Comparison of ENCODE assay signal across 9 cellular contexts in genomic region chr2:104856973-104857261, GRCh38. TPM values are rescaled to one million over a fixed set of nuclear protein-coding genes. Genes with fewer than 3 reads are reported as not detected.
DNase-seq lines count a peak whose midpoint lies in the region; ATAC-seq, FAIRE-seq and TF ChIP-seq lines count a peak whose summit lies in the region.
"Had no signal": no experiment of that assay in that cellular context is flagged by ENCODE, and none has a peak within 500 bp of the region (broad histone marks: within the 10 kb centered on the region; RNA-seq: fewer than 3 reads in every experiment).

No MANE protein-coding gene starts in this region.

- no peaks in the 10 kb centered on the region for H3K9me3 Mint-ChIP-seq in activated T-helper 2 cell treated with anti-CD3 and anti-CD28 coated beads, Interferon-gamma antibody, Interleukin-2, Interleukin-4, amounts not matched to agents 10 μg/mL and 5 μg/mL and 100 μg/mL, durations not matched to agents 14 hours and 24 hours and 36 hours
- H3K9me3 Mint-ChIP-seq in type B pancreatic cell = no peaks in the 10 kb centered on the region

- CTCF ChIA-PET in HepG2 (lab: Yijun Ruan, JAX; ENCODE audit: low intra/inter-chr PET ratio, low total read pairs) = no interaction called here

- no peaks in the 10 kb centered on the region for H3K79me2 ChIP-seq in HepG2 (ENCODE audit: insufficient read depth, low read length)

- TF ChIP-seq CTCF in HepG2 (CRISPR knock-in tag; IDR thresholded peaks at IDR 0.05) = no peak
- no peak for TF ChIP-seq CTCF in right lobe of liver (IDR thresholded peaks at IDR 0.05)
- no peak for TF ChIP-seq CTCF in type B pancreatic cell (conservative IDR thresholded peaks at IDR 0.05)
- no peak for TF ChIP-seq CTCF in gastrocnemius medialis (IDR thresholded peaks at IDR 0.05 in 4 of 5, conservative IDR thresholded peaks at IDR 0.05 in 1 of 5)

- H2AFZ ChIP-seq in HepG2 (ENCODE audit: low read length) = peak overlapping the region; percentile 49

- H3K9me3 ChIP-seq in HepG2 (ENCODE audit: low read length) (no peaks in the 10 kb centered on the region), right lobe of liver (no peaks in the 10 kb centered on the region), gastrocnemius medialis (no peaks in the 10 kb centered on the region)

- WGBS in HepG2 (ENCODE audit: low lambda C conversion rate) = 63% methylated on average over 41 of the region's 41 CpGs
- 5% methylated on average over 24 of the region's 41 CpGs for WGBS in right lobe of liver (ENCODE audit: insufficient coverage, low coverage, low lambda C conversion rate, missing lambda C conversion rate)

- no peaks in the 10 kb centered on the region for H3K36me3 ChIP-seq in HepG2 (replicated peaks in 1 of 2; ENCODE audit: control insufficient read depth in 1 of 2, insufficient read depth in 2 of 2, low read length in 2 of 2)
- no peaks in the 10 kb centered on the region for H3K36me3 ChIP-seq in right lobe of liver
- no peaks in the 10 kb centered on the region for H3K36me3 ChIP-seq in gastrocnemius medialis

- TF ChIP-seq POLR2A in HepG2 (IDR thresholded peaks at IDR 0.05; ENCODE audit: insufficient read depth in 1 of 2, low read depth in 2 of 2, low read length in 2 of 2) (no peak), right lobe of liver (IDR thresholded peaks at IDR 0.05) (no peak), gastrocnemius medialis (IDR thresholded peaks at IDR 0.05) (no peak)

- no peak for TF ChIP-seq RAD21 in HepG2 (CRISPR knock-in tag; IDR thresholded peaks at IDR 0.05)

- H3K9ac ChIP-seq in HepG2 (ENCODE audit: insufficient read depth, low read depth, low read length) = no peak overlapping the region

- peaks cover 7% of the 10 kb centered on the region for H3K36me3 Mint-ChIP-seq in activated T-helper 2 cell treated with anti-CD3 and anti-CD28 coated beads, Interferon-gamma antibody, Interleukin-2, Interleukin-4, amounts not matched to agents 10 μg/mL and 5 μg/mL and 100 μg/mL, durations not matched to agents 14 hours and 24 hours and 36 hours (ENCODE audit: low read depth)
- H3K36me3 Mint-ChIP-seq in type B pancreatic cell = peaks cover 3% of the 10 kb centered on the region

- H3K4me2 ChIP-seq in HepG2 (ENCODE audit: low read depth, low read length) = peak overlapping the region; percentile 63

- peaks cover 73% of the 10 kb centered on the region for H3K27me3 Mint-ChIP-seq in activated T-helper 2 cell treated with anti-CD3 and anti-CD28 coated beads, Interferon-gamma antibody, Interleukin-2, Interleukin-4, amounts not matched to agents 10 μg/mL and 5 μg/mL and 100 μg/mL, durations not matched to agents 14 hours and 24 hours and 36 hours (ENCODE audit: low read depth)
- peaks cover 82% of the 10 kb centered on the region for H3K27me3 Mint-ChIP-seq in type B pancreatic cell

- H3K4me3 ChIP-seq in HepG2 (replicated peaks in 1 of 3; ENCODE audit: insufficient read depth in 1 of 3, low read depth in 2 of 3, low read length in 3 of 3) (peak overlapping the region in 2 of 3 experiments; percentile 7 to 31; a peak in 2 of 6 replicates), right lobe of liver (no peak overlapping the region), gastrocnemius medialis (peak overlapping the region in 1 of 4 donors; percentile 36)

- H3K27ac Mint-ChIP-seq in activated T-helper 2 cell treated with anti-CD3 and anti-CD28 coated beads, Interferon-gamma antibody, Interleukin-2, Interleukin-4, amounts not matched to agents 10 μg/mL and 5 μg/mL and 100 μg/mL, durations not matched to agents 14 hours and 24 hours and 36 hours = peak overlapping the region; percentile 5
- H3K27ac Mint-ChIP-seq in type B pancreatic cell = peak overlapping the region; percentile 54

- DNase-seq in HepG2 (ENCODE audit: low spot score) (no peak), right lobe of liver (no peak), type B pancreatic cell (ENCODE audit: extremely low spot score, unreplicated experiment) (no peak), amniotic stem cell (lab: John Stamatoyannopoulos, UW) (no peak), NCI-H146 treated with DMSO at 0.1 percent for 48 hours (lab: John Stamatoyannopoulos, UW; ENCODE audit: unreplicated experiment) (no peak), gastrocnemius medialis (no peak)
- DNase-seq in activated T-helper 2 cell treated with anti-CD3 and anti-CD28 coated beads, Interferon-gamma antibody, Interleukin-2, Interleukin-4, amounts not matched to agents 10 μg/mL and 5 μg/mL and 100 μg/mL, durations not matched to agents 14 hours and 24 hours and 36 hours (ENCODE audit: low spot score) = no peak
- DNase-seq: COR-L47 had no signal

- H3K4me1 ChIP-seq in HepG2 (ENCODE audit: insufficient read depth, low read length) (peaks cover 6% of the 10 kb centered on the region; the same call in 1 of the 2 replicates), right lobe of liver (peaks cover 0 to 12% (median 4%) of the 10 kb centered on the region in 4 donors), gastrocnemius medialis (peaks cover 22 to 29% of the 10 kb centered on the region in 2 donors)

- no peak for FAIRE-seq in HepG2 (lab: Jason Lieb, UNC)

- H3K27ac ChIP-seq in HepG2 (ENCODE audit: extremely low read length, insufficient read depth, low read length) (no peak overlapping the region), right lobe of liver (no peak overlapping the region), layer of hippocampus (ENCODE audit: low read depth, low read length) (peak overlapping the region; percentile 77), gastrocnemius medialis (no peak overlapping the region)

- H3K4me3 Mint-ChIP-seq in activated T-helper 2 cell treated with anti-CD3 and anti-CD28 coated beads, Interferon-gamma antibody, Interleukin-2, Interleukin-4, amounts not matched to agents 10 μg/mL and 5 μg/mL and 100 μg/mL, durations not matched to agents 14 hours and 24 hours and 36 hours (ENCODE audit: low read depth) = peak overlapping the region; percentile 2
- H3K4me3 Mint-ChIP-seq in type B pancreatic cell = peak overlapping the region; percentile 74

- TF ChIP-seq EP300 in HepG2 (IDR thresholded peaks at IDR 0.05; ENCODE audit: low read depth in 2 of 2, low read length in 2 of 2) = no peak
- TF ChIP-seq EP300 in HepG2 (CRISPR knock-in tag; IDR thresholded peaks at IDR 0.05; ENCODE audit: borderline replicate concordance) = no peak

- no peaks in the 10 kb centered on the region for H4K20me1 ChIP-seq in HepG2 (ENCODE audit: insufficient read depth, low read length)

- in situ Hi-C loops in HepG2 (cut with HindIII; ENCODE audit: extremely low pct_ligation_motif_present, low pct_unique_long_range_greater_than_20kb) (loop anchor here (10.0 kb wide), 1 partner anchor 902 kb away; no protein-coding TSS in a partner anchor), gastrocnemius medialis (cut with MboI; ENCODE audit: low sequenced_read_pairs in 4 of 4) (no loop called here)

- intact Hi-C loops in HepG2 (cut with micrococcal nuclease; ENCODE audit: unreplicated experiment) = no loop called here
- intact Hi-C loops in right lobe of liver (cut with DNase I) = no loop called here
- intact Hi-C loops in activated T-helper 2 cell treated with anti-CD3 and anti-CD28 coated beads, Interferon-gamma antibody, Interleukin-2, Interleukin-4, amounts not matched to agents 10 μg/mL and 5 μg/mL and 100 μg/mL, durations not matched to agents 14 hours and 24 hours and 36 hours (cut with micrococcal nuclease) = no loop called here
- intact Hi-C loops in gastrocnemius medialis (cut with DNase I; ENCODE audit: low total_unique reads) = no loop called here

- peaks cover 6 to 62% of the 10 kb centered on the region in 2 experiments; a peak in 4 of 5 replicates for H3K27me3 ChIP-seq in HepG2 (ENCODE audit: control insufficient read depth in 1 of 2, insufficient read depth in 2 of 2, low read length in 2 of 2)
- peaks cover 23 to 74% of the 10 kb centered on the region in 2 donors for H3K27me3 ChIP-seq in right lobe of liver
- H3K27me3 ChIP-seq in layer of hippocampus (ENCODE audit: control insufficient read depth, insufficient read depth, low read length) = peaks cover under 1% of the 10 kb centered on the region
- H3K27me3 ChIP-seq in gastrocnemius medialis = peaks cover 80 to 87% (median 86%) of the 10 kb centered on the region in 3 donors

- POLR2A ChIA-PET in HepG2 (lab: Yijun Ruan, JAX) = no interaction called here

- peaks cover 21% of the 10 kb centered on the region for H3K4me1 Mint-ChIP-seq in activated T-helper 2 cell treated with anti-CD3 and anti-CD28 coated beads, Interferon-gamma antibody, Interleukin-2, Interleukin-4, amounts not matched to agents 10 μg/mL and 5 μg/mL and 100 μg/mL, durations not matched to agents 14 hours and 24 hours and 36 hours (ENCODE audit: low read depth)
- H3K4me1 Mint-ChIP-seq in type B pancreatic cell (ENCODE audit: unreplicated experiment) = peaks cover 24% of the 10 kb centered on the region

- ATAC-seq in HepG2 (no peak), right lobe of liver (no peak), gastrocnemius medialis (no peak)

- BruUV-seq in HepG2 (replicated peaks; lab: Mats Ljungman, UMichigan) = no TSS peak

RNA-seq across cellular contexts. Expression of gene POU3F3, which starts 3.0 kb away (rescaled TPM):
- total RNA-seq in HepG2 (2016; rRNA removed; fragmentation: Illumina TruSeq; extraction: Trizol) = not detected in 2 replicates
- total RNA-seq in HepG2 (2016; cell fraction: cytosol; rRNA removed; fragmentation: Illumina TruSeq; extraction: Trizol; ENCODE audit: low read depth) = not detected in 2 replicates
- total RNA-seq in HepG2 (2016; cell fraction: insoluble cytoplasmic fraction; rRNA removed; fragmentation: Illumina TruSeq; extraction: Trizol) = not detected in 2 replicates
- not detected in 2 replicates for total RNA-seq in HepG2 (2016; cell fraction: membrane; rRNA removed; fragmentation: Illumina TruSeq; extraction: Trizol)
- not detected in 2 replicates for total RNA-seq in HepG2 (2016; cell fraction: nucleus; rRNA removed; fragmentation: Illumina TruSeq; extraction: Trizol)
- polyA plus RNA-seq in HepG2 (2011; rRNA removed) = not detected in 2 replicates
- not detected in 2 replicates for polyA plus RNA-seq in HepG2 (2011; cell fraction: cytosol; rRNA removed)
- polyA plus RNA-seq in HepG2 (2011; cell fraction: nucleus; rRNA removed) = not detected in 2 replicates
- polyA plus RNA-seq in HepG2 (2012) = not detected in 2 replicates
- polyA plus RNA-seq in HepG2 (2016; cell fraction: cytosol; fragmentation: Illumina TruSeq; extraction: Trizol; ENCODE audit: low read depth) = not detected in 2 replicates
- not detected in 2 replicates for polyA plus RNA-seq in HepG2 (2016; cell fraction: insoluble cytoplasmic fraction; fragmentation: Illumina TruSeq; extraction: Trizol; ENCODE audit: low read depth)
- polyA plus RNA-seq in HepG2 (2016; cell fraction: membrane; fragmentation: Illumina TruSeq; extraction: Trizol; ENCODE audit: low read depth) = not detected in 2 replicates
- polyA plus RNA-seq in HepG2 (2016; cell fraction: nucleus; fragmentation: Illumina TruSeq; extraction: Trizol; ENCODE audit: insufficient read depth, low read depth) = not detected in 2 replicates
- polyA minus RNA-seq in HepG2 (2011; rRNA and poly(A)+ RNA removed; ENCODE audit: low replicate concordance) = not detected in 2 replicates
- not detected in 2 replicates for polyA minus RNA-seq in HepG2 (2011; cell fraction: cytosol; rRNA and poly(A)+ RNA removed)
- not detected in 2 replicates for polyA minus RNA-seq in HepG2 (2011; cell fraction: nucleus; rRNA and poly(A)+ RNA removed)
- total RNA-seq in right lobe of liver = not detected
- total RNA-seq in activated T-helper 2 cell treated with anti-CD3 and anti-CD28 coated beads, Interferon-gamma antibody, Interleukin-2, Interleukin-4, amounts not matched to agents 10 μg/mL and 5 μg/mL and 100 μg/mL, durations not matched to agents 14 hours and 24 hours and 36 hours = not detected in 2 replicates
- 0.14 and 2.1 TPM in 2 replicates for total RNA-seq in type B pancreatic cell (ENCODE audit: low replicate concordance)
- not detected for total RNA-seq in gastrocnemius medialis

Comparison
In these comparisons a context has a peak if more than half of its experiments do, and no peak if none do; other contexts are left out.
1. H3K4me3 ChIP-seq: peak in HepG2 (2 of 3); none in right lobe of liver (0 of 3).